ENCODE assay signal across 8 cellular contexts in genomic region chr3:9791790-9792404, GRCh38. TPM values are rescaled to one million over a fixed set of nuclear protein-coding genes. Genes with fewer than 3 reads are reported as not detected.
DNase-seq lines count a peak whose midpoint lies in the region; ATAC-seq lines count a peak whose summit lies in the region.

No MANE protein-coding gene starts in this region.

- DNase-seq in caudate nucleus (lab: John Stamatoyannopoulos, UW), result no peak
- DNase-seq in OCI-M2 (lab: John Stamatoyannopoulos, UW; ENCODE audit: unreplicated experiment), result no peak
- no peak for DNase-seq in G401 (ENCODE audit: low spot score)

- in situ Hi-C loops in G401 (cut with HindIII; ENCODE audit: low sequenced_read_pairs), result no loop called here

- peaks cover under 1% of the 10 kb centered on the region; the same call in 1 of the 2 replicates for H3K36me3 ChIP-seq in ACC112 (ENCODE audit: insufficient read depth, low read length)
- peaks cover 35% of the 10 kb centered on the region for H3K36me3 ChIP-seq in HUES48 (ENCODE audit: control insufficient read depth, insufficient read depth, low read length)
- peaks cover 24 to 31% of the 10 kb centered on the region in 2 donors for H3K36me3 ChIP-seq in muscle layer of duodenum (ENCODE audit: control insufficient read depth in 1 of 2, insufficient read depth in 2 of 2, low read length in 2 of 2)

- peak overlapping the region; percentile 49 for H2AFZ ChIP-seq in ACC112 (ENCODE audit: low read length, unreplicated experiment)

- H3K4me3 ChIP-seq in ACC112 (ENCODE audit: low read depth, low read length) (peak overlapping the region; percentile 83), HUES48 (ENCODE audit: low read depth, low read length) (peak overlapping the region; percentile 81), muscle layer of duodenum (ENCODE audit: low read depth in 1 of 2, low read length in 2 of 2) (peak overlapping the region; percentile 97 to 98)

- ATAC-seq in GM18861 (IDR thresholded peaks at IDR 0.05; ENCODE audit: unreplicated experiment) (no peak), GM18873 (IDR thresholded peaks at IDR 0.05; ENCODE audit: low FRiP score, unreplicated experiment) (no peak)

- peaks cover 42% of the 10 kb centered on the region for H3K79me2 ChIP-seq in ACC112 (ENCODE audit: control insufficient read depth, insufficient read depth, low read length, unreplicated experiment)

- H3K9me3 ChIP-seq in HUES48 (ENCODE audit: control insufficient read depth, insufficient read depth, low read length), result no peaks in the 10 kb centered on the region
- H3K9me3 ChIP-seq in muscle layer of duodenum (ENCODE audit: control insufficient read depth in 1 of 2, low read length in 2 of 2), result no peaks in the 10 kb centered on the region

- H3K9ac ChIP-seq in HUES48 (ENCODE audit: low read depth, low read length), result peak overlapping the region; percentile 100

- H3K27me3 ChIP-seq in ACC112 (ENCODE audit: insufficient read depth, low read length) (no peaks in the 10 kb centered on the region), HUES48 (ENCODE audit: control insufficient read depth, insufficient read depth, low read length) (no peaks in the 10 kb centered on the region), muscle layer of duodenum (ENCODE audit: low read depth, low read length) (no peaks in the 10 kb centered on the region)

- H3K27ac ChIP-seq in ACC112 (ENCODE audit: low read depth, low read length) (peak overlapping the region; percentile 88), HUES48 (ENCODE audit: low read depth, low read length) (peak overlapping the region; percentile 100), caudate nucleus (ENCODE audit: low read depth, low read length) (peak overlapping the region; percentile 100), muscle layer of duodenum (ENCODE audit: low read length) (peak overlapping the region; percentile 97)

- peaks cover 17% of the 10 kb centered on the region for H3K4me1 ChIP-seq in ACC112 (ENCODE audit: control insufficient read depth, insufficient read depth, low read length, unreplicated experiment)
- H3K4me1 ChIP-seq in HUES48 (ENCODE audit: control insufficient read depth, insufficient read depth, low read length), result 0 out of 2 replicates have a peak, but pooled peaks cover 5% of the 10 kb centered on the region
- peaks cover 5 to 41% of the 10 kb centered on the region in 2 donors for H3K4me1 ChIP-seq in muscle layer of duodenum (ENCODE audit: control insufficient read depth in 1 of 2, insufficient read depth in 2 of 2, low read length in 2 of 2)

RNA-seq across cellular contexts. Expression of gene TADA3, which starts 0.4 kb away (rescaled TPM):
- total RNA-seq in G401 (2014; rRNA removed; shearing (Covaris generic)), result 70.0 and 72.1 TPM in 2 replicates

RNA-seq across cellular contexts. Expression of gene ARPC4, which starts 1.0 kb away (rescaled TPM):
- 231 and 292 TPM in 2 replicates for total RNA-seq in G401 (2014; rRNA removed; shearing (Covaris generic))

RNA-seq across cellular contexts. Expression of gene TTLL3, which starts 18.2 kb away (rescaled TPM):
- total RNA-seq in G401 (2014; rRNA removed; shearing (Covaris generic)), result 4.6 and 5.4 TPM in 2 replicates

RNA-seq across cellular contexts. Expression of gene CAMK1, which starts 22.1 kb away (rescaled TPM):
- total RNA-seq in G401 (2014; rRNA removed; shearing (Covaris generic)), result not detected in 2 replicates

RNA-seq across cellular contexts. Expression of gene OGG1, which starts 42.1 kb away (rescaled TPM):
- 32.1 and 35.3 TPM in 2 replicates for total RNA-seq in G401 (2014; rRNA removed; shearing (Covaris generic))
